ENCODE assay signal across 11 cellular contexts in the genomic region with DNA sequence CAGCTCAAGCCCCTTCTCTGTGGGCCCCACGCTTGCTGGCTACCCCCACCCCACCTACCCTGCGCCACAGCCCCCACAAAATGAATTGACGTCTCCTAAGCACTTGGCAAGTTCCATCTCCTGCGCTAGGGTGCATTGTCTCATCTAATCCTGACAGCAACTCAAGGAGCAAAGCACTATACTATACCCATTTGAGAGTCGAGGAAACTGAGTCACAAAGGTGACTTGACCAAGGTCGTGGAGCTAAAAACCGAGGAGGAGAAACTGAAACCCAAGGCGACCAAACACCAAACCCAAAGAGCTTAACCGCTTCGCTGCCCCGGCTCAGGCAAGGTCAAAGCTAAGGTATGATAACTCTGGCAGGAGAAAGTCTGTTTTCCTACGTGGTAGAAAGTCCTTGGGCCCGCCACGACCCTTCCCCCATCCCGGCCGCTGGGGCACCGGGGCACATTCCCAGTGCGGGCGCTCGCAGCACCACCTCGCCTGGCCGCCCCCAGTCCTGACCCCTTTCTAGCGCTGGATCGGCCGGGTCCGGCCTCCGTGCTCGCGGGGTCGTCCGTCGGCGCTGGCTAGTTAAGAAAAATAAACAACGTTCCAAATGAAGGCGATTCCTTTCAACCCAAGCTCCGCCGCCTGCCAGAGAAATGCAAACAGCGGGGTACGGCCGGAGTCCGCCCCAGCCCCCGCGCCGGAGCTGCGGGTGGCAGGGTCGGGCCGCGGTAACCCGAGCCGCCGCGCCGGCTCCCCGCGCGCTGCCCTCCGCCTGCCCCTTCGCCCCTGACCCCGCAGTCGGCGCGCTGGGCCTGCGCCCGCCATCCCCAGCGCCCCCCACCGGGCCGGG. TPM values are rescaled to one million over a fixed set of nuclear protein-coding genes. Genes with fewer than 3 reads are reported as not detected.
DNase-seq lines count a peak whose midpoint lies in the region; ATAC-seq, FAIRE-seq and TF ChIP-seq lines count a peak whose summit lies in the region.
"Had no signal": no experiment of that assay in that cellular context is flagged by ENCODE, and none has a peak within 500 bp of the region (broad histone marks: within the 10 kb centered on the region; RNA-seq: fewer than 3 reads in every experiment).

No MANE protein-coding gene starts in this region.

- no peaks in the 10 kb centered on the region for H3K9me3 Mint-ChIP-seq in MCF 10A (ENCODE audit: unreplicated experiment)
- no peaks in the 10 kb centered on the region for H3K9me3 Mint-ChIP-seq in activated T-cell treated with anti-CD3 and anti-CD28 coated beads, Interleukin-2, amount 50 U/mL, for 72 hours

- H3K27ac Mint-ChIP-seq in MCF 10A (ENCODE audit: low read depth, unreplicated experiment) = no peak overlapping the region
- H3K27ac Mint-ChIP-seq in activated T-cell treated with anti-CD3 and anti-CD28 coated beads, Interleukin-2, amount 50 U/mL, for 72 hours = peak overlapping the region; percentile 4

- TF ChIP-seq EP300 in stomach (IDR thresholded peaks at IDR 0.05) = no peak

- no peak for FAIRE-seq in small intestine (lab: Jason Lieb, UNC)

- CTCF ChIA-PET in MCF 10A (lab: Yijun Ruan, JAX) = interaction anchor here (0.6 to 1.0 kb wide), 4 partner anchors 215 to 312 kb away, joined by 3 read pairs; no protein-coding TSS in a partner anchor

- H3K4me3 ChIP-seq in breast epithelium (peak overlapping the region in 2 of 3 donors; percentile 39 to 56), stomach (peak overlapping the region; percentile 36 to 54 (median 42)), Karpas-422 (ENCODE audit: low read length) (no peak overlapping the region), small intestine (ENCODE audit: low read depth in 1 of 2, low read length in 2 of 2) (peak overlapping the region in 1 of 2 donors; percentile 5)

- WGBS in stomach, 5 donors = 1 to 6% (median 3%) methylated on average over 41 to 67 of the region's 67 CpGs
- WGBS in small intestine, 3 donors = 0 to 3% (median 2%) methylated on average over 57 to 67 of the region's 67 CpGs

- H3K4me2 ChIP-seq in Karpas-422 (ENCODE audit: low read depth, low read length, poor library complexity, severe bottlenecking) = no peak overlapping the region

- no TSS peak for BruUV-seq in MCF 10A (replicated peaks; lab: Mats Ljungman, UMichigan)

- H3K36me3 ChIP-seq in breast epithelium = no peaks in the 10 kb centered on the region
- no peaks in the 10 kb centered on the region for H3K36me3 ChIP-seq in stomach
- H3K36me3 ChIP-seq in Karpas-422 (ENCODE audit: insufficient read depth, low read length) = no peaks in the 10 kb centered on the region
- no peaks in the 10 kb centered on the region for H3K36me3 ChIP-seq in small intestine (ENCODE audit: control insufficient read depth in 2 of 2, insufficient read depth in 2 of 2, low read length in 2 of 2)

- no peaks in the 10 kb centered on the region for H3K4me1 Mint-ChIP-seq in MCF 10A (ENCODE audit: insufficient read depth, unreplicated experiment)
- H3K4me1 Mint-ChIP-seq in activated T-cell treated with anti-CD3 and anti-CD28 coated beads, Interleukin-2, amount 50 U/mL, for 72 hours (ENCODE audit: low read depth) = peaks cover 48% of the 10 kb centered on the region

- no peak overlapping the region for H2AFZ ChIP-seq in Karpas-422 (ENCODE audit: low read length)

- TF ChIP-seq CTCF in breast epithelium (IDR thresholded peaks at IDR 0.05) (no peak), MCF 10A (IDR thresholded peaks at IDR 0.05; ENCODE audit: unreplicated experiment) (no peak), stomach (IDR thresholded peaks at IDR 0.05) (no peak)

- peaks cover 0 to 9% of the 10 kb centered on the region in 2 donors for H3K4me1 ChIP-seq in breast epithelium
- H3K4me1 ChIP-seq in stomach = peaks cover 47 to 65% (median 57%) of the 10 kb centered on the region in 4 donors
- no peaks in the 10 kb centered on the region for H3K4me1 ChIP-seq in Karpas-422 (ENCODE audit: low read length)
- peaks cover 0 to 5% of the 10 kb centered on the region in 2 donors for H3K4me1 ChIP-seq in small intestine (ENCODE audit: control insufficient read depth in 2 of 2, insufficient read depth in 1 of 2, low read depth in 1 of 2, low read length in 1 of 2)

- H3K9me2 ChIP-seq in Karpas-422 (replicated peaks; ENCODE audit: insufficient read depth, low read length) = no peaks in the 10 kb centered on the region

- no peaks in the 10 kb centered on the region for H3K79me2 ChIP-seq in Karpas-422 (ENCODE audit: low read length)

- H4K20me1 ChIP-seq in Karpas-422 (ENCODE audit: insufficient read depth, low read depth, low read length) = no peaks in the 10 kb centered on the region

- peaks cover 0 to 62% of the 10 kb centered on the region in 2 donors for H3K27me3 ChIP-seq in breast epithelium
- peaks cover 16 to 92% (median 57%) of the 10 kb centered on the region in 3 donors for H3K27me3 ChIP-seq in stomach
- H3K27me3 ChIP-seq in Karpas-422 (ENCODE audit: low read length) = no peaks in the 10 kb centered on the region
- peaks cover 20 to 44% of the 10 kb centered on the region in 2 donors for H3K27me3 ChIP-seq in small intestine (ENCODE audit: control insufficient read depth in 2 of 2, insufficient read depth in 2 of 2, low read length in 2 of 2)

- H3K4me3 Mint-ChIP-seq in MCF 10A (ENCODE audit: unreplicated experiment) = no peak overlapping the region
- H3K4me3 Mint-ChIP-seq in activated T-cell treated with anti-CD3 and anti-CD28 coated beads, Interleukin-2, amount 50 U/mL, for 72 hours = peak overlapping the region; percentile 86 to 87

- no peak for TF ChIP-seq POLR2A in breast epithelium (IDR thresholded peaks at IDR 0.05)
- no peak for TF ChIP-seq POLR2A in stomach (IDR thresholded peaks at IDR 0.05)

- ATAC-seq in activated T-cell treated with anti-CD3 and anti-CD28 coated beads, Interleukin-2, amount 50 U/mL, for 72 hours (replicated peaks in 1 of 2) = peak in 1 of 2 donors; percentile 17
- no peak for ATAC-seq in activated CD4-positive, CD25-positive, alpha-beta regulatory T cell treated with anti-CD3 and anti-CD28 coated beads, Interleukin-2, amount 50 U/mL, for 24 hours

- H3K27ac ChIP-seq in breast epithelium = no peak overlapping the region
- peak overlapping the region; percentile 44 to 77 (median 64) for H3K27ac ChIP-seq in stomach
- H3K27ac ChIP-seq in Karpas-422 (ENCODE audit: low read length) = no peak overlapping the region
- H3K27ac ChIP-seq in small intestine (ENCODE audit: low read depth in 1 of 2, low read length in 1 of 2) = no peak overlapping the region

- H3K36me3 Mint-ChIP-seq in MCF 10A (ENCODE audit: insufficient read depth, unreplicated experiment) = no peaks in the 10 kb centered on the region
- peaks cover 2% of the 10 kb centered on the region in 2 donors for H3K36me3 Mint-ChIP-seq in activated T-cell treated with anti-CD3 and anti-CD28 coated beads, Interleukin-2, amount 50 U/mL, for 72 hours (ENCODE audit: insufficient read depth in 2 of 2)

- intact Hi-C loops in breast epithelium (cut with DNase I; ENCODE audit: low total_unique reads) = no loop called here
- intact Hi-C loops in MCF 10A (cut with micrococcal nuclease) = no loop called here
- intact Hi-C loops in stomach (cut with DNase I; ENCODE audit: low total_unique reads) = loop anchor here (5.0 kb wide), 2 partner anchors 220 to 305 kb away; no protein-coding TSS in a partner anchor

- H3K27me3 Mint-ChIP-seq in MCF 10A (ENCODE audit: insufficient read depth, unreplicated experiment) = peaks cover 59% of the 10 kb centered on the region
- H3K27me3 Mint-ChIP-seq in activated T-cell treated with anti-CD3 and anti-CD28 coated beads, Interleukin-2, amount 50 U/mL, for 72 hours (ENCODE audit: low read depth) = peaks cover 91% of the 10 kb centered on the region

- H3K9ac ChIP-seq in Karpas-422 (ENCODE audit: low read length) = no peak overlapping the region

- POLR2A ChIA-PET in MCF 10A (lab: Yijun Ruan, JAX) = no interaction called here

- no peaks in the 10 kb centered on the region for H3K9me3 ChIP-seq in breast epithelium
- H3K9me3 ChIP-seq in stomach = no peaks in the 10 kb centered on the region
- H3K9me3 ChIP-seq in Karpas-422 (ENCODE audit: low read length) = no peaks in the 10 kb centered on the region
- H3K9me3 ChIP-seq in small intestine (ENCODE audit: control insufficient read depth, low read depth) = no peaks in the 10 kb centered on the region

- DNase-seq in breast epithelium (ENCODE audit: low spot score in 2 of 2) (no peak), MCF 10A (ENCODE audit: unreplicated experiment) (no peak), iPS-NIHi11 (ENCODE audit: low spot score) (peak; percentile 66), stomach (peak; percentile 34), Karpas-422 (no peak), small intestine (no peak)
- DNase-seq in activated T-cell treated with anti-CD3 and anti-CD28 coated beads, Interleukin-2, amount 50 U/mL, for 72 hours = no peak
- DNase-seq: DND-41 had no signal

RNA-seq across cellular contexts. Expression of a gene that starts 37.3 kb away (rescaled TPM):
- total RNA-seq in breast epithelium (not detected), MCF 10A (2022) (not detected in 2 replicates), stomach (not detected)
- total RNA-seq in activated T-cell treated with anti-CD3 and anti-CD28 coated beads, Interleukin-2, amount 50 U/mL, for 72 hours = not detected
- polyA plus RNA-seq in stomach (not detected), small intestine (not detected)
- not detected in 2 replicates for total RNA-seq in Karpas-422 (2014; rRNA removed; shearing (Covaris generic); ENCODE audit: low replicate concordance)
- total RNA-seq: fibroblast of lung, pulmonary artery endothelial cell had no signal
- polyA plus RNA-seq: fibroblast of lung had no signal

Comparison
In these comparisons a context has a peak if more than half of its experiments do, and no peak if none do; other contexts are left out.
1. DNase-seq: peak in iPS-NIHi11 (single experiment) and stomach (single experiment); none in breast epithelium (0 of 2), MCF 10A (single experiment), activated T-cell treated with anti-CD3 and anti-CD28 coated beads, Interleukin-2, amount 50 U/mL, for 72 hours (0 of 2), Karpas-422 (single experiment) and small intestine (single experiment).
2. H3K27ac ChIP-seq: peak in stomach (5 of 5); none in breast epithelium (0 of 2), Karpas-422 (single experiment) and small intestine (0 of 2).